In the genomic region with DNA sequence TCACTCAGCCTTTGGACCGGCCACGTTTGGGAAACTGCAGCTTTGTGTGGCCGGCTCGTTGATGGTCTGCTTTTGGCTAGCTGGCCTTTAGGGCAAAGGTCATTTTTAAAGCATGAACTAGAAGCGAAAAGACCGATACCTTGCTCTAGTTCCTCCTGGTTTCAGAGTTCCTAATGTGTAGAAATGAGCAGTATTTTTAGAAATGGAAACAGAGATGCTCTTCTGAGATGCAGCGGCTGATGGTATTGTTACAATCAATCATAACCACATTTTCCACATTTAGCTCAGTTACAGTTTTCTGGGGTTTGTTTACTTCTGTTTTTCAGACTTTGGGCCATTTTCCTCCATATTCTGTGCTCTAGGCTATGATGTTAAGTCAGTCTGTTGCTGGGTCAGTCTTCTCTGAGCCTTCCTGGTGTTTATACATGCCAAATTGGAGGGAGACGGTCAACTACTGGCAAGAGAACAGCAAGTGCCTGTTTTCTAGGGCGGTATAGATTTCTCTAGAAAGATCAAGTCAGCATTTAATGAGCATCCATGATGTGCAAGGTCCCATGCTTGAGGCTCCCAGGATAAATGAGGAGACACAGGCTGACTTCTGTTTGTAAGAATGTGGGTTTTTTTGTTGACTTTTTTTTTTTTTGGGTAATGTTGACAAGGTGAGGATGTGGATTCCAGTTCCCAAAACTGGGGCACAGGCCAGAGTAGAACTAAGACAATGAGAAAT, we compare ENCODE assay signal across 8 cellular contexts. TPM values are rescaled to one million over a fixed set of nuclear protein-coding genes. Genes with fewer than 3 reads are reported as not detected.
DNase-seq lines count a peak whose midpoint lies in the region; ATAC-seq and TF ChIP-seq lines count a peak whose summit lies in the region.

No MANE protein-coding gene starts in this region.

- H2AFZ ChIP-seq in KMS-11 (ENCODE audit: low read depth), result peak overlapping the region; percentile 50; the same call in 1 of the 2 replicates

- H3K4me1 ChIP-seq in KMS-11 (ENCODE audit: low read depth, poor library complexity, severe bottlenecking), result peaks cover 43% of the 10 kb centered on the region

- H3K36me3 ChIP-seq in KMS-11 (ENCODE audit: insufficient read depth), result no peaks in the 10 kb centered on the region

- no peaks in the 10 kb centered on the region for H4K20me1 ChIP-seq in KMS-11 (ENCODE audit: insufficient read depth)

- no peaks in the 10 kb centered on the region for H3K79me2 ChIP-seq in KMS-11 (ENCODE audit: insufficient read depth, low read depth)

- H3K36me3 Mint-ChIP-seq in naive thymus-derived CD8-positive, alpha-beta T cell, result peaks cover 11 to 81% (median 42%) of the 10 kb centered on the region in 3 donors

- POLR2A ChIA-PET in naive thymus-derived CD8-positive, alpha-beta T cell (lab: Charles Lee), result no interaction called here

- peaks cover 34 to 69% (median 47%) of the 10 kb centered on the region in 4 donors for H3K4me1 Mint-ChIP-seq in naive thymus-derived CD8-positive, alpha-beta T cell

- no peak for TF ChIP-seq CTCF in KMS-11 (conservative IDR thresholded peaks at IDR 0.05; ENCODE audit: low read depth, low read length)

- H3K27ac ChIP-seq in KMS-11, result peak overlapping the region; percentile 65

- no peak for DNase-seq in naive thymus-derived CD8-positive, alpha-beta T cell
- DNase-seq in iPS-NIHi11 (ENCODE audit: low spot score) (no peak), SK-N-DZ (ENCODE audit: low spot score) (no peak), dedifferentiated amniotic fluid mesenchymal stem cell (ENCODE audit: extremely low spot score) (no peak)
- DNase-seq in effector CD8-positive, alpha-beta T cell (lab: John Stamatoyannopoulos, UW), result no peak

- peak overlapping the region; percentile 3; the same call in 1 of the 2 replicates for H3K9ac ChIP-seq in KMS-11

- ATAC-seq in GM18517 (IDR thresholded peaks at IDR 0.05; ENCODE audit: unreplicated experiment), result peak; percentile 94
- peak; percentile 91 for ATAC-seq in GM21717 (IDR thresholded peaks at IDR 0.05; ENCODE audit: unreplicated experiment)
- ATAC-seq in naive thymus-derived CD8-positive, alpha-beta T cell, result no peak

- H3K27me3 ChIP-seq in KMS-11 (ENCODE audit: insufficient read depth, low read depth), result no peaks in the 10 kb centered on the region

- H3K27ac Mint-ChIP-seq in naive thymus-derived CD8-positive, alpha-beta T cell, result peak overlapping the region in 8 of 10 donors; percentile 6 to 89 (median 48)

- H3K4me3 ChIP-seq in KMS-11 (IDR thresholded peaks at IDR 0.05; ENCODE audit: insufficient read depth, low read depth, low read length), result no peak overlapping the region

- no peaks in the 10 kb centered on the region for H3K9me3 Mint-ChIP-seq in naive thymus-derived CD8-positive, alpha-beta T cell

- peak overlapping the region; percentile 69 for H3K4me2 ChIP-seq in KMS-11

- H3K4me3 Mint-ChIP-seq in naive thymus-derived CD8-positive, alpha-beta T cell, result peak overlapping the region in 1 of 10 donors; percentile 3

- no peaks in the 10 kb centered on the region for H3K27me3 Mint-ChIP-seq in naive thymus-derived CD8-positive, alpha-beta T cell

RNA-seq across cellular contexts. Expression of gene RNF144A, which starts 28.0 kb away (rescaled TPM):
- total RNA-seq in naive thymus-derived CD8-positive, alpha-beta T cell, result 10 to 100 TPM; 39.5 to 42.7 TPM
- polyA plus RNA-seq in naive thymus-derived CD8-positive, alpha-beta T cell, result 10 to 100 TPM; 10.3 to 15.5 (median 15.2) TPM
- polyA plus RNA-seq in SK-N-DZ (2014; cell fraction: cytosol; rRNA removed), result 46.9 and 51.9 TPM in 2 replicates
- 41.2 and 42.1 TPM in 2 replicates for polyA plus RNA-seq in SK-N-DZ (2014; cell fraction: nucleus; rRNA removed)

Comparison
In these comparisons a context has a peak if more than half of its experiments do, and no peak if none do; other contexts are left out.
1. ATAC-seq: peak in GM18517 (single experiment) and GM21717 (single experiment); none in naive thymus-derived CD8-positive, alpha-beta T cell (0 of 2).